Comparison of ENCODE assay signal across 19 cellular contexts in the genomic region with DNA sequence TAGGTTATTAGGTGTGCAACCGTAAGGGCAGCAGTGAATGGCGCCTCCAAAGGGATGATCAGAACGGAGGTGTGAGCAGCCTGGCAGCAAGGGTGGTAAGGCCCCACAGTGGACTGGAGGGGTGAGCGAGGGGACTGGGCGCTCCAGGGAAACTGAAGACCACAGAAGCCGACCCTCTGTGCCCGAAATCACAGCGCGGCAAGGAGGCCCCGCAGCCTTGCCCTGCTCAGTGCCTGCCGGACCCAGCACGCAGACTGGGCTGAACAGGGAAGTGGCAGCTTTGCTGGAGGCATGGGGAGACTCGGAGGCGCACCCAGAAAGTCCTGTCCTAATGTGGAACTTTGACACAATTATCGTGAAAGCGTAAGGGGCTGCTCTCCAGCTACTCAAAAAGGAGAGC. TPM values are rescaled to one million over a fixed set of nuclear protein-coding genes. Genes with fewer than 3 reads are reported as not detected.
A peak's percentile ranks its signal among the peaks of the same experiment; 100 is the strongest.
DNase-seq lines count a peak whose midpoint lies in the region; ATAC-seq and TF ChIP-seq lines count a peak whose summit lies in the region.
"Had no signal": no experiment of that assay in that cellular context is flagged by ENCODE, and none has a peak within 500 bp of the region (broad histone marks: within the 10 kb centered on the region; RNA-seq: fewer than 3 reads in every experiment).

No MANE protein-coding gene starts in this region.

- H3K27me3 Mint-ChIP-seq in GM23338 (ENCODE audit: insufficient read depth, low read depth, poor library complexity) (peaks cover 4% of the 10 kb centered on the region), WTC11 (ENCODE audit: low read depth) (no peaks in the 10 kb centered on the region), memory B cell (no peaks in the 10 kb centered on the region)
- H3K27me3 Mint-ChIP-seq in stimulated activated naive B cell treated with anti-CD40 and anti-IgM and Interleukin-4, amounts not matched to agents 10 μg/mL and 1 μg/mL and 100 μg/mL, for 72 hours = no peaks in the 10 kb centered on the region
- H3K27me3 Mint-ChIP-seq: CD4-positive, alpha-beta memory T cell had no signal

- ATAC-seq in GM23338 = no peak
- no peak for ATAC-seq in WTC11
- ATAC-seq in memory B cell (ENCODE audit: low read depth) = no peak
- no peak for ATAC-seq in stimulated activated naive B cell treated with anti-CD40 and anti-IgM and Interleukin-4, amounts not matched to agents 10 μg/mL and 1 μg/mL and 100 μg/mL, for 72 hours (replicated peaks)

- H3K4me1 Mint-ChIP-seq in GM23338 (peaks cover 2% of the 10 kb centered on the region; the same call in 1 of the 3 replicates), WTC11 (no peaks in the 10 kb centered on the region), memory B cell (peaks cover 18% of the 10 kb centered on the region)
- H3K4me1 Mint-ChIP-seq in stimulated activated naive B cell treated with anti-CD40 and anti-IgM and Interleukin-4, amounts not matched to agents 10 μg/mL and 1 μg/mL and 100 μg/mL, for 72 hours = peaks cover 33% of the 10 kb centered on the region in 2 donors

- H3K4me2 ChIP-seq in GM23338 = no peak overlapping the region
- H3K4me2 ChIP-seq: PC-9 had no signal

- intact Hi-C loops in dorsolateral prefrontal cortex (cut with DNase I) = no loop called here

- H4K20me1 ChIP-seq in GM23338 (replicated peaks; ENCODE audit: insufficient read depth) = peaks cover 30% of the 10 kb centered on the region

- H3K9me2 ChIP-seq in GM23338 (ENCODE audit: insufficient read depth) = no peaks in the 10 kb centered on the region

- H3K79me2 ChIP-seq in GM23338 (replicated peaks; ENCODE audit: insufficient read depth) = peaks cover 43% of the 10 kb centered on the region

- H3K9me3 Mint-ChIP-seq in GM23338 (no peaks in the 10 kb centered on the region), WTC11 (no peaks in the 10 kb centered on the region), memory B cell (no peaks in the 10 kb centered on the region)
- no peaks in the 10 kb centered on the region for H3K9me3 Mint-ChIP-seq in stimulated activated naive B cell treated with anti-CD40 and anti-IgM and Interleukin-4, amounts not matched to agents 10 μg/mL and 1 μg/mL and 100 μg/mL, for 72 hours
- H3K9me3 Mint-ChIP-seq: HFFc6 had no signal

- H3K4me1 ChIP-seq in GM23338 (ENCODE audit: insufficient read depth) = no peaks in the 10 kb centered on the region

- H3K36me3 ChIP-seq in GM23338 (ENCODE audit: insufficient read depth) = peaks cover 26% of the 10 kb centered on the region

- TF ChIP-seq CTCF in GM23338 (conservative IDR thresholded peaks at IDR 0.05; ENCODE audit: low read depth in 2 of 2) = no peak
- no peak for TF ChIP-seq CTCF in WTC11 (IDR thresholded peaks at IDR 0.05)
- TF ChIP-seq CTCF in dorsolateral prefrontal cortex (IDR thresholded peaks at IDR 0.05 in 54 of 56, conservative IDR thresholded peaks at IDR 0.05 in 2 of 56; ENCODE audit: low read depth in 1 of 56, partially characterized antibody in 56 of 56) = no peak

- H3K4me3 ChIP-seq in GM23338 (no peak overlapping the region), dorsolateral prefrontal cortex (no peak overlapping the region)
- H3K4me3 ChIP-seq: PC-9, SK-N-MC had no signal

- CTCF ChIA-PET in WTC11 (lab: Charles Lee) = interaction anchor here (0.8 kb wide), 1 partner anchor 25 kb away, joined by 3 read pairs; no protein-coding TSS in a partner anchor

- H3F3A ChIP-seq in GM23338 (replicated peaks; ENCODE audit: low read depth) = peaks cover 8% of the 10 kb centered on the region

- H3K27ac ChIP-seq in GM23338 (ENCODE audit: low read depth) (peak overlapping the region; percentile 32; the same call in 1 of the 2 replicates), dorsolateral prefrontal cortex (no peak overlapping the region)
- H3K27ac ChIP-seq: PC-9, SK-N-MC had no signal

- H3K27ac Mint-ChIP-seq in GM23338 = no peak overlapping the region
- 0 out of 2 replicates have a peak overlapping the region, but pooled peaks have one; percentile 34 for H3K27ac Mint-ChIP-seq in WTC11
- H3K27ac Mint-ChIP-seq in memory B cell = peak overlapping the region; percentile 78
- peak overlapping the region; percentile 22 for H3K27ac Mint-ChIP-seq in stimulated activated naive B cell treated with anti-CD40 and anti-IgM and Interleukin-4, amounts not matched to agents 10 μg/mL and 1 μg/mL and 100 μg/mL, for 72 hours
- H3K27ac Mint-ChIP-seq: HFFc6 had no signal

- H3K27me3 ChIP-seq in GM23338 (ENCODE audit: insufficient read depth) = no peaks in the 10 kb centered on the region
- H3K27me3 ChIP-seq in dorsolateral prefrontal cortex = no peaks in the 10 kb centered on the region

- H3K4me3 Mint-ChIP-seq in GM23338 = no peak overlapping the region
- H3K4me3 Mint-ChIP-seq in WTC11 = no peak overlapping the region
- no peak overlapping the region for H3K4me3 Mint-ChIP-seq in memory B cell
- no peak overlapping the region for H3K4me3 Mint-ChIP-seq in stimulated activated naive B cell treated with anti-CD40 and anti-IgM and Interleukin-4, amounts not matched to agents 10 μg/mL and 1 μg/mL and 100 μg/mL, for 72 hours
- H3K4me3 Mint-ChIP-seq: CD4-positive, alpha-beta memory T cell; HFFc6 had no signal

- H2AFZ ChIP-seq in GM23338 = no peak overlapping the region
- H2AFZ ChIP-seq: PC-9 had no signal

- POLR2A ChIA-PET in WTC11 (lab: Charles Lee) = no interaction called here

- DNase-seq in GM23338 (ENCODE audit: low spot score) = no peak
- DNase-seq in WTC11 (ENCODE audit: low spot score) = no peak
- DNase-seq in memory B cell (ENCODE audit: low spot score in 2 of 2) = no peak
- no peak for DNase-seq in stimulated activated naive B cell treated with anti-CD40 and anti-IgM and Interleukin-4, amounts not matched to agents 10 μg/mL and 1 μg/mL and 100 μg/mL, for 72 hours
- DNase-seq in SHP77 (lab: John Stamatoyannopoulos, UW) = no peak
- DNase-seq in dorsolateral prefrontal cortex = no peak
- no peak for DNase-seq in stimulated activated CD4-positive, alpha-beta T cell treated with anti-CD3 and anti-CD28 coated beads, Interleukin-4, amount 100 ng/mL, for 24 hours
- DNase-seq: AML-193; CD4-positive, alpha-beta memory T cell; DMS79 treated with DMSO at 0.1 percent for 48 hours; GOT3; HFFc6; KG1; NCI-H1048; NCI-H146; NCI-H2081; NCI-H748 treated with DMSO at 0.1 percent for 48 hours; PC-9 had no signal

- peaks cover 62% of the 10 kb centered on the region for H3K36me3 Mint-ChIP-seq in GM23338 (ENCODE audit: low read depth)
- peaks cover 48% of the 10 kb centered on the region for H3K36me3 Mint-ChIP-seq in WTC11
- peaks cover 37% of the 10 kb centered on the region for H3K36me3 Mint-ChIP-seq in memory B cell
- peaks cover 66 to 70% of the 10 kb centered on the region in 2 donors for H3K36me3 Mint-ChIP-seq in stimulated activated naive B cell treated with anti-CD40 and anti-IgM and Interleukin-4, amounts not matched to agents 10 μg/mL and 1 μg/mL and 100 μg/mL, for 72 hours

TF ChIP-seq in GM23338, 12 proteins besides CTCF, POLR2A, EP300 and RAD21 (continues in another document):
- TF ChIP-seq EZH2phosphoT487 (IDR thresholded peaks at IDR 0.05; ENCODE audit: unreplicated experiment) (no peak), JUNB (IDR thresholded peaks at IDR 0.05; ENCODE audit: unreplicated experiment) (no peak), ZNF331 (CRISPR knock-in tag; IDR thresholded peaks at IDR 0.05; ENCODE audit: low read depth) (no peak)

TF ChIP-seq in WTC11, 78 proteins besides CTCF, POLR2A, EP300 and RAD21 (continues in another document):
- TF ChIP-seq MYBL2 (CRISPR knock-in tag; IDR thresholded peaks at IDR 0.05) (no peak), GTF2I (CRISPR knock-in tag; conservative IDR thresholded peaks at IDR 0.05) (no peak), SOX15 (CRISPR knock-in tag; IDR thresholded peaks at IDR 0.05) (no peak), SMAD3 (CRISPR knock-in tag; IDR thresholded peaks at IDR 0.05; ENCODE audit: borderline replicate concordance) (no peak), JAZF1 (CRISPR knock-in tag; IDR thresholded peaks at IDR 0.05) (no peak), JUN (CRISPR knock-in tag; IDR thresholded peaks at IDR 0.05) (no peak), ZNF219 (CRISPR knock-in tag; IDR thresholded peaks at IDR 0.05; ENCODE audit: borderline replicate concordance) (no peak), FOXK1 (CRISPR knock-in tag; IDR thresholded peaks at IDR 0.05) (no peak), OVOL2 (CRISPR knock-in tag; IDR thresholded peaks at IDR 0.05; ENCODE audit: borderline replicate concordance) (no peak), ETV6 (CRISPR knock-in tag; IDR thresholded peaks at IDR 0.05) (no peak)
- TF ChIP-seq, protein P1, sequence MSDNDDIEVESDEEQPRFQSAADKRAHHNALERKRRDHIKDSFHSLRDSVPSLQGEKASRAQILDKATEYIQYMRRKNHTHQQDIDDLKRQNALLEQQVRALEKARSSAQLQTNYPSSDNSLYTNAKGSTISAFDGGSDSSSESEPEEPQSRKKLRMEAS (CRISPR knock-in tag; IDR thresholded peaks at IDR 0.05) = no peak
- TF ChIP-seq, protein P2, sequence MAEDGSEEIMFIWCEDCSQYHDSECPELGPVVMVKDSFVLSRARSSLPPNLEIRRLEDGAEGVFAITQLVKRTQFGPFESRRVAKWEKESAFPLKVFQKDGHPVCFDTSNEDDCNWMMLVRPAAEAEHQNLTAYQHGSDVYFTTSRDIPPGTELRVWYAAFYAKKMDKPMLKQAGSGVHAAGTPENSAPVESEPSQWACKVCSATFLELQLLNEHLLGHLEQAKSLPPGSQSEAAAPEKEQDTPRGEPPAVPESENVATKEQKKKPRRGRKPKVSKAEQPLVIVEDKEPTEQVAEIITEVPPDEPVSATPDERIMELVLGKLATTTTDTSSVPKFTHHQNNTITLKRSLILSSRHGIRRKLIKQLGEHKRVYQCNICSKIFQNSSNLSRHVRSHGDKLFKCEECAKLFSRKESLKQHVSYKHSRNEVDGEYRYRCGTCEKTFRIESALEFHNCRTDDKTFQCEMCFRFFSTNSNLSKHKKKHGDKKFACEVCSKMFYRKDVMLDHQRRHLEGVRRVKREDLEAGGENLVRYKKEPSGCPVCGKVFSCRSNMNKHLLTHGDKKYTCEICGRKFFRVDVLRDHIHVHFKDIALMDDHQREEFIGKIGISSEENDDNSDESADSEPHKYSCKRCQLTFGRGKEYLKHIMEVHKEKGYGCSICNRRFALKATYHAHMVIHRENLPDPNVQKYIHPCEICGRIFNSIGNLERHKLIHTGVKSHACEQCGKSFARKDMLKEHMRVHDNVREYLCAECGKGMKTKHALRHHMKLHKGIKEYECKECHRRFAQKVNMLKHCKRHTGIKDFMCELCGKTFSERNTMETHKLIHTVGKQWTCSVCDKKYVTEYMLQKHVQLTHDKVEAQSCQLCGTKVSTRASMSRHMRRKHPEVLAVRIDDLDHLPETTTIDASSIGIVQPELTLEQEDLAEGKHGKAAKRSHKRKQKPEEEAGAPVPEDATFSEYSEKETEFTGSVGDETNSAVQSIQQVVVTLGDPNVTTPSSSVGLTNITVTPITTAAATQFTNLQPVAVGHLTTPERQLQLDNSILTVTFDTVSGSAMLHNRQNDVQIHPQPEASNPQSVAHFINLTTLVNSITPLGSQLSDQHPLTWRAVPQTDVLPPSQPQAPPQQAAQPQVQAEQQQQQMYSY (CRISPR knock-in tag; IDR thresholded peaks at IDR 0.05) = no peak

RNA-seq across cellular contexts. Expression of a gene that starts 38.4 kb away (rescaled TPM):
- 36.5 and 41.1 TPM in 2 replicates for total RNA-seq in GM23338 (2014; rRNA removed; shearing (Covaris generic))
- polyA plus RNA-seq in GM23338 (2016; fragmentation: Nextera tagmentation; extraction: Ambion mirVana) = 23.0 and 25.2 TPM in 2 replicates
- total RNA-seq in WTC11 (2021) (60.0 to 63.6 TPM (median 60.5 TPM) in 3 replicates), dorsolateral prefrontal cortex (10 to 100 TPM; 22.5 to 62.8 (median 39.0) TPM)
